ENCODE assay signal across 13 cellular contexts in genomic region chr12:104506691-104507401, GRCh38. TPM values are rescaled to one million over a fixed set of nuclear protein-coding genes. Genes with fewer than 3 reads are reported as not detected.
DNase-seq lines count a peak whose midpoint lies in the region; ATAC-seq and TF ChIP-seq lines count a peak whose summit lies in the region.
"Had no signal": no experiment of that assay in that cellular context is flagged by ENCODE, and none has a peak within 500 bp of the region (broad histone marks: within the 10 kb centered on the region; RNA-seq: fewer than 3 reads in every experiment).

No MANE protein-coding gene starts in this region.

- H3K23ac ChIP-seq in mesenchymal stem cell (ENCODE audit: low read length in 2 of 2), result no peak overlapping the region

- H2AK5ac ChIP-seq in mesenchymal stem cell (ENCODE audit: low read length, severe bottlenecking), result no peak overlapping the region

- H2BK15ac ChIP-seq in mesenchymal stem cell (ENCODE audit: low read depth, poor library complexity, severe bottlenecking), result no peak overlapping the region

- no peak for ATAC-seq in GM21526 (IDR thresholded peaks at IDR 0.05; ENCODE audit: low FRiP score, unreplicated experiment)
- ATAC-seq: naive thymus-derived CD8-positive, alpha-beta T cell; right lobe of liver had no signal

- no peak overlapping the region for H2BK5ac ChIP-seq in mesenchymal stem cell (ENCODE audit: low read depth, low read length, poor library complexity, severe bottlenecking)

- H3K9ac ChIP-seq in iPS-20b (ENCODE audit: low read depth, low read length) (0 out of 2 replicates have a peak overlapping the region, but pooled peaks have one; percentile 5), mesenchymal stem cell (ENCODE audit: low read length) (no peak overlapping the region)

- no peak for TF ChIP-seq CTCF in transverse colon (IDR thresholded peaks at IDR 0.05)

- H3K27ac ChIP-seq in iPS-20b (ENCODE audit: low read length), result no peak overlapping the region
- H3K27ac ChIP-seq in transverse colon, result no peak overlapping the region
- H3K27ac ChIP-seq in mesenchymal stem cell (ENCODE audit: low read length, poor library complexity, severe bottlenecking), result no peak overlapping the region
- H3K27ac ChIP-seq: adrenal gland, right lobe of liver, SJSA1 had no signal

- no peak for TF ChIP-seq EP300 in transverse colon (IDR thresholded peaks at IDR 0.05; ENCODE audit: low read depth)

- no peak overlapping the region for H3K4ac ChIP-seq in mesenchymal stem cell (ENCODE audit: low read depth in 1 of 2, low read length in 2 of 2)

- peaks cover 25% of the 10 kb centered on the region; the same call in 1 of the 2 replicates for H3K4me1 ChIP-seq in iPS-20b (ENCODE audit: insufficient read depth, low read length)
- peaks cover 0 to 19% (median 2%) of the 10 kb centered on the region in 4 donors for H3K4me1 ChIP-seq in transverse colon
- no peaks in the 10 kb centered on the region for H3K4me1 ChIP-seq in mesenchymal stem cell (ENCODE audit: control insufficient read depth, insufficient read depth, low read depth, low read length)
- H3K4me1 ChIP-seq: right lobe of liver, SJSA1 had no signal

- H3K27me3 ChIP-seq in iPS-20b (ENCODE audit: insufficient read depth, low read length), result no peaks in the 10 kb centered on the region
- H3K27me3 ChIP-seq in transverse colon, result no peaks in the 10 kb centered on the region
- H3K27me3 ChIP-seq in mesenchymal stem cell (ENCODE audit: control insufficient read depth in 1 of 2, insufficient read depth in 1 of 2, low read length in 2 of 2), result peaks cover 0 to 18% of the 10 kb centered on the region in 2 experiments
- H3K27me3 ChIP-seq: adrenal gland, right lobe of liver, SJSA1 had no signal

- WGBS in transverse colon (ENCODE audit: low coverage in 1 of 2), 2 donors, result 72% methylated on average over 13 of the region's 13 CpGs; no CpG with 5 or more reads in 1 of the 2 donors
- WGBS in mesenchymal stem cell, result 62% methylated on average over 13 of the region's 13 CpGs

- in situ Hi-C loops in transverse colon (cut with MboI; ENCODE audit: low pct_ligation_motif_present in 1 of 4, low pct_unique_long_range_greater_than_20kb in 1 of 4, low sequenced_read_pairs in 3 of 4), result no loop called here

- no peak overlapping the region for H4K8ac ChIP-seq in mesenchymal stem cell (ENCODE audit: low read length)

- H3K36me3 ChIP-seq in iPS-20b (ENCODE audit: insufficient read depth, low read depth, low read length) (no peaks in the 10 kb centered on the region), transverse colon (no peaks in the 10 kb centered on the region), mesenchymal stem cell (ENCODE audit: control insufficient read depth in 1 of 2, insufficient read depth in 2 of 2, low read depth in 1 of 2, low read length in 2 of 2) (no peaks in the 10 kb centered on the region)
- H3K36me3 ChIP-seq: adrenal gland, right lobe of liver, SJSA1 had no signal

- peak; percentile 85 for DNase-seq in DMS153 (lab: John Stamatoyannopoulos, UW)
- DNase-seq in NCI-H146 (lab: John Stamatoyannopoulos, UW), result peak; percentile 49
- peak; percentile 54 for DNase-seq in NCI-H524 treated with DMSO at 0.1 percent for 48 hours (lab: John Stamatoyannopoulos, UW)
- DNase-seq in transverse colon, result no peak
- no peak for DNase-seq in mesenchymal stem cell
- DNase-seq in SK-N-DZ (ENCODE audit: low spot score), result no peak
- DNase-seq: adrenal gland; naive thymus-derived CD8-positive, alpha-beta T cell; NCI-H2227 treated with DMSO at 0.1 percent for 48 hours; right lobe of liver had no signal

- no peak for TF ChIP-seq POLR2A in transverse colon (IDR thresholded peaks at IDR 0.05)

- intact Hi-C loops in transverse colon (cut with DNase I; ENCODE audit: low total_unique reads), result no loop called here

- no peak overlapping the region for H3K4me2 ChIP-seq in mesenchymal stem cell (ENCODE audit: low read length, poor library complexity, severe bottlenecking)

- H3K4me3 ChIP-seq in iPS-20b (ENCODE audit: low read length) (no peak overlapping the region), transverse colon (no peak overlapping the region), mesenchymal stem cell (ENCODE audit: insufficient read depth in 1 of 2, low read depth in 1 of 2, low read length in 2 of 2) (no peak overlapping the region)
- H3K4me3 ChIP-seq: adrenal gland, right lobe of liver, SJSA1 had no signal

- H2BK12ac ChIP-seq in mesenchymal stem cell (ENCODE audit: low read length in 2 of 2), result no peak overlapping the region

- H4K91ac ChIP-seq in mesenchymal stem cell (ENCODE audit: low read length), result no peak overlapping the region

- no peak overlapping the region for H2BK120ac ChIP-seq in mesenchymal stem cell (ENCODE audit: low read depth, low read length)

- H3K9me3 ChIP-seq in iPS-20b (ENCODE audit: insufficient read depth, low read depth, low read length) (no peaks in the 10 kb centered on the region), transverse colon (no peaks in the 10 kb centered on the region), mesenchymal stem cell (ENCODE audit: control insufficient read depth, low read length) (no peaks in the 10 kb centered on the region)
- H3K9me3 ChIP-seq: adrenal gland, right lobe of liver, SJSA1 had no signal

- no peak overlapping the region for H2AFZ ChIP-seq in mesenchymal stem cell (ENCODE audit: low read depth, low read length)

- no peaks in the 10 kb centered on the region for H3K79me1 ChIP-seq in mesenchymal stem cell (replicated peaks; ENCODE audit: low read length, poor library complexity, severe bottlenecking)

- H3K18ac ChIP-seq in mesenchymal stem cell (ENCODE audit: low read depth in 1 of 2, low read length in 2 of 2), result no peak overlapping the region

- H3K14ac ChIP-seq in mesenchymal stem cell (ENCODE audit: low read length in 2 of 2), result no peak overlapping the region

RNA-seq across cellular contexts. Expression of gene CHST11, which starts 50.1 kb away (rescaled TPM):
- 100 to 1,000 TPM in 1 of 4 donors, 10 to 100 TPM in 2, 1 to 10 TPM in 1; 4.2 to 123 (median 31.5) TPM for total RNA-seq in transverse colon
- 17.4 TPM for polyA plus RNA-seq in mesenchymal stem cell (2013, experiment 1 of 2)
- 16.4 TPM for polyA plus RNA-seq in mesenchymal stem cell (2013, experiment 2 of 2)
- polyA plus RNA-seq in SK-N-DZ (2014; cell fraction: cytosol; rRNA removed), result 6.9 and 7.2 TPM in 2 replicates
- polyA plus RNA-seq in SK-N-DZ (2014; cell fraction: nucleus; rRNA removed), result 2.9 and 7.1 TPM in 2 replicates

Comparison
In these comparisons a context has a peak if more than half of its experiments do, and no peak if none do; other contexts are left out.
1. DNase-seq: peak in DMS153 (single experiment), NCI-H146 (single experiment) and NCI-H524 treated with DMSO at 0.1 percent for 48 hours (single experiment); none in transverse colon (single experiment), mesenchymal stem cell (single experiment) and SK-N-DZ (single experiment).